25 cellular contexts compared by ENCODE assay signal in genomic region chr6:152916035-152916434, GRCh38.
"Had no signal": no experiment of that assay in that cellular context is flagged by ENCODE, and none has a peak within 500 bp of the region (broad histone marks: within the 10 kb centered on the region; RNA-seq: fewer than 3 reads in every experiment).

No MANE protein-coding gene starts in this region.

- FAIRE-seq: colon, endothelial cell of umbilical vein, frontal cortex, islet of Langerhans, keratinocyte had no signal

- H3K9me3 ChIP-seq: mucosa of descending colon had no signal

- H3K4me1 ChIP-seq: esophagus muscularis mucosa, foreskin keratinocyte, gastroesophageal sphincter, heart right ventricle, left lung, lower lobe of right lung had no signal

- ATAC-seq: foreskin keratinocyte, gastroesophageal sphincter, heart right ventricle, left cardiac atrium, left lung, left ventricle myocardium superior, lower lobe of right lung, mucosa of descending colon had no signal

- H3K27me3 ChIP-seq: foreskin keratinocyte, left lung had no signal

- H3K36me3 ChIP-seq: esophagus muscularis mucosa, gastroesophageal sphincter, heart right ventricle, left lung, lower lobe of right lung had no signal

- H3K27ac Mint-ChIP-seq: mesothelial cell of epicardium had no signal

- H3K36me3 Mint-ChIP-seq: mesothelial cell of epicardium had no signal

- H3K4me3 Mint-ChIP-seq: mesothelial cell of epicardium had no signal

- H3K4me1 Mint-ChIP-seq: mesothelial cell of epicardium had no signal

- DNase-seq: dermis blood vessel endothelial cell; dorsolateral prefrontal cortex; effector CD4-positive, alpha-beta T cell; effector memory CD4-positive, alpha-beta T cell; erythroblast; foreskin keratinocyte; head of caudate nucleus; heart right ventricle; hippocampal formation; left cardiac atrium; left lung; left ventricle myocardium superior; lower lobe of right lung; mesenchymal stem cell; mucosa of descending colon had no signal

- H3K27ac ChIP-seq: coronary artery, dorsolateral prefrontal cortex, epithelial cell of prostate, esophagus muscularis mucosa, foreskin keratinocyte, gastroesophageal sphincter, heart right ventricle, left lung, lower lobe of right lung had no signal

- H3K4me3 ChIP-seq: coronary artery, dorsolateral prefrontal cortex, esophagus muscularis mucosa, gastroesophageal sphincter, heart right ventricle, left lung, lower lobe of right lung, mucosa of descending colon had no signal
